1 cellular context compared by ENCODE assay signal in genomic region chr1:23473037-23473800, GRCh38.
TF ChIP-seq lines count a peak whose summit lies in the region.

No MANE protein-coding gene starts in this region.

TF ChIP-seq in K562, 482 proteins besides CTCF, POLR2A, EP300 and RAD21 (continues in another document):
- TF ChIP-seq NFE2L1 (tag; IDR thresholded peaks at IDR 0.05; ENCODE audit: borderline replicate concordance, low read depth) (no peak), EP400 (IDR thresholded peaks at IDR 0.05) (no peak), ETS2 (tag; IDR thresholded peaks at IDR 0.05; ENCODE audit: borderline replicate concordance, poor library complexity, severe bottlenecking) (no peak), MCM2 (IDR thresholded peaks at IDR 0.05; ENCODE audit: low read depth) (no peak), RCOR1 (IDR thresholded peaks at IDR 0.05; ENCODE audit: borderline replicate concordance in 1 of 2, low read depth in 2 of 2, low read length in 2 of 2) (0 out of 4 replicates have a peak, but pooled peaks of 1 of the 2 experiments have one; percentile 23), ZBTB17 (CRISPR knock-in tag; IDR thresholded peaks at IDR 0.05) (no peak), CBX2 (IDR thresholded peaks at IDR 0.05; ENCODE audit: insufficient read depth, low read length, poor library complexity, severe bottlenecking) (no peak), NR4A1 (CRISPR knock-in tag; IDR thresholded peaks at IDR 0.05) (no peak), NR4A1 (tag; IDR thresholded peaks at IDR 0.05) (no peak), PHB (CRISPR knock-in tag; IDR thresholded peaks at IDR 0.05) (no peak), GATAD2A (IDR thresholded peaks at IDR 0.05) (no peak), MNT (conservative IDR thresholded peaks at IDR 0.05) (no peak), BRCA1 (IDR thresholded peaks at IDR 0.05) (no peak), BRCA1 (CRISPR knock-in tag; IDR thresholded peaks at IDR 0.05) (no peak), SRF (CRISPR knock-in tag; IDR thresholded peaks at IDR 0.05) (no peak), JUND (IDR thresholded peaks at IDR 0.05; ENCODE audit: borderline replicate concordance, low read depth, low read length) (peak; percentile 21; the same call in 1 of the 2 replicates), JUND (tag; IDR thresholded peaks at IDR 0.05; ENCODE audit: borderline replicate concordance, low read depth, low read length) (no peak), ZKSCAN1 (IDR thresholded peaks at IDR 0.05; ENCODE audit: low read depth, low read length) (no peak), TRIM25 (IDR thresholded peaks at IDR 0.05; ENCODE audit: borderline replicate concordance) (no peak), MAZ (CRISPR knock-in tag; conservative IDR thresholded peaks at IDR 0.05 in 1 of 2, IDR thresholded peaks at IDR 0.05 in 1 of 2) (no peak), EWSR1 (IDR thresholded peaks at IDR 0.05; ENCODE audit: borderline replicate concordance, low read depth, partially characterized antibody) (no peak), MTF1 (CRISPR knock-in tag; IDR thresholded peaks at IDR 0.05; ENCODE audit: borderline replicate concordance) (no peak), SRSF7 (optimal IDR thresholded peaks at IDR 0.05; ENCODE audit: low read depth, low read length) (no peak), ZNF263 (CRISPR knock-in tag; IDR thresholded peaks at IDR 0.05; ENCODE audit: borderline replicate concordance) (no peak), KAT2B (IDR thresholded peaks at IDR 0.05; ENCODE audit: low read depth, low read length) (no peak), NFE2 (IDR thresholded peaks at IDR 0.05; ENCODE audit: low read depth) (peak; percentile 77), TFAP4 (CRISPR knock-in tag; IDR thresholded peaks at IDR 0.05; ENCODE audit: borderline replicate concordance) (peak; percentile 34), ZNF316 (IDR thresholded peaks at IDR 0.05) (peak; percentile 41), FIP1L1 (IDR thresholded peaks at IDR 0.05; ENCODE audit: low read depth, low read length, poor library complexity, severe bottlenecking) (no peak), MAFF (IDR thresholded peaks at IDR 0.05; ENCODE audit: low read length) (peak; percentile 20; the same call in 1 of the 2 replicates), CHD7 (IDR thresholded peaks at IDR 0.05; ENCODE audit: low read depth, low read length) (no peak), CREB5 (CRISPR knock-in tag; IDR thresholded peaks at IDR 0.05) (no peak)
- TF ChIP-seq, protein P1, sequence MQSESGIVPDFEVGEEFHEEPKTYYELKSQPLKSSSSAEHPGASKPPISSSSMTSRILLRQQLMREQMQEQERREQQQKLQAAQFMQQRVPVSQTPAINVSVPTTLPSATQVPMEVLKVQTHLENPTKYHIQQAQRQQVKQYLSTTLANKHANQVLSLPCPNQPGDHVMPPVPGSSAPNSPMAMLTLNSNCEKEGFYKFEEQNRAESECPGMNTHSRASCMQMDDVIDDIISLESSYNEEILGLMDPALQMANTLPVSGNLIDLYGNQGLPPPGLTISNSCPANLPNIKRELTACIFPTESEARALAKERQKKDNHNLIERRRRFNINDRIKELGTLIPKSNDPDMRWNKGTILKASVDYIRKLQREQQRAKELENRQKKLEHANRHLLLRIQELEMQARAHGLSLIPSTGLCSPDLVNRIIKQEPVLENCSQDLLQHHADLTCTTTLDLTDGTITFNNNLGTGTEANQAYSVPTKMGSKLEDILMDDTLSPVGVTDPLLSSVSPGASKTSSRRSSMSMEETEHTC (IDR thresholded peaks at IDR 0.05): no peak
- TF ChIP-seq, protein P2, sequence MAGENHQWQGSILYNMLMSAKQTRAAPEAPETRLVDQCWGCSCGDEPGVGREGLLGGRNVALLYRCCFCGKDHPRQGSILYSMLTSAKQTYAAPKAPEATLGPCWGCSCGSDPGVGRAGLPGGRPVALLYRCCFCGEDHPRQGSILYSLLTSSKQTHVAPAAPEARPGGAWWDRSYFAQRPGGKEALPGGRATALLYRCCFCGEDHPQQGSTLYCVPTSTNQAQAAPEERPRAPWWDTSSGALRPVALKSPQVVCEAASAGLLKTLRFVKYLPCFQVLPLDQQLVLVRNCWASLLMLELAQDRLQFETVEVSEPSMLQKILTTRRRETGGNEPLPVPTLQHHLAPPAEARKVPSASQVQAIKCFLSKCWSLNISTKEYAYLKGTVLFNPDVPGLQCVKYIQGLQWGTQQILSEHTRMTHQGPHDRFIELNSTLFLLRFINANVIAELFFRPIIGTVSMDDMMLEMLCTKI (IDR thresholded peaks at IDR 0.05; ENCODE audit: partially characterized antibody): no peak
- TF ChIP-seq, protein P3, sequence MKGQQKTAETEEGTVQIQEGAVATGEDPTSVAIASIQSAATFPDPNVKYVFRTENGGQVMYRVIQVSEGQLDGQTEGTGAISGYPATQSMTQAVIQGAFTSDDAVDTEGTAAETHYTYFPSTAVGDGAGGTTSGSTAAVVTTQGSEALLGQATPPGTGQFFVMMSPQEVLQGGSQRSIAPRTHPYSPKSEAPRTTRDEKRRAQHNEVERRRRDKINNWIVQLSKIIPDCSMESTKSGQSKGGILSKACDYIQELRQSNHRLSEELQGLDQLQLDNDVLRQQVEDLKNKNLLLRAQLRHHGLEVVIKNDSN (CRISPR knock-in tag; IDR thresholded peaks at IDR 0.05): no peak
